In the genomic region with DNA sequence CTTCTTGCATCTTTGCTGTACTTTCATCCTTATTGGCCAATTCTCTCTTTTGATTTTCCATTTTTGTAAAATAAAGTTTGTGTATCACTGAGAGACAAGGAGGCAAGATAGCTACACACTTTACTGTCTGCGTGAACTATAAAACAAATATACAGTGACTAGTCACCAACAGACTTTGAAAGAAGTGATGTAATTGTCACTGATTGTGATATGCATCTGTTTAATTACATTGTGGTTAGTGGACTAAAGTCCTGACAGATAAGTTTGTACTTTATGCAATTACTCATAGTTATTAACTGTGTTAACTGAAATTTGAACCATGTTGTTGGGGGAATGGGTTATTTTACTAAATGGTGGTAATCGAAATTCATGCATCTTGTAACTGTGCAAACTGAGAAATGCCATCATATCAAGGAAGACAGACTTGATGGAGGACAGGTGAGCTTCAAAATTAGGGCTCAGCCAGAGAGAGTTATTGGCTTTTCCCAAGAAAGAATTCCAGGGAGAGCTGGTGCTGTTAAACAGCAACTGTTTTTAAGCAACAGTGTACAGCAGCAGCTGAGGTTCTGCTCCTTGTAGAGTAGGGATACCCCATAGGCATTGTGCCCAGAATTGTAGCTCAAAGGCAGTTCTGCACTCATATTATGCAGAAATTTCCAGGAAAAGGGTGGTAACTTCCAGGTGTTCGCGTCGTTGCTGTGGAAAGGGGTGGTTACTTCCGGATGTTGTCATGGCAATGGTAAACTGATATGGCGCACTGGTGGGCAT, we compare ENCODE assay signal across 1 cellular context.
TF ChIP-seq lines count a peak whose summit lies in the region.

No MANE protein-coding gene starts in this region.

TF ChIP-seq in K562, 482 proteins besides CTCF, POLR2A, EP300 and RAD21 (continued from another document):
- TF ChIP-seq, protein P1, sequence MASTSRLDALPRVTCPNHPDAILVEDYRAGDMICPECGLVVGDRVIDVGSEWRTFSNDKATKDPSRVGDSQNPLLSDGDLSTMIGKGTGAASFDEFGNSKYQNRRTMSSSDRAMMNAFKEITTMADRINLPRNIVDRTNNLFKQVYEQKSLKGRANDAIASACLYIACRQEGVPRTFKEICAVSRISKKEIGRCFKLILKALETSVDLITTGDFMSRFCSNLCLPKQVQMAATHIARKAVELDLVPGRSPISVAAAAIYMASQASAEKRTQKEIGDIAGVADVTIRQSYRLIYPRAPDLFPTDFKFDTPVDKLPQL (IDR thresholded peaks at IDR 0.05; ENCODE audit: extremely low read depth, insufficient read length): no peak
- TF ChIP-seq ETS2 (tag; IDR thresholded peaks at IDR 0.05; ENCODE audit: borderline replicate concordance, poor library complexity, severe bottlenecking) (no peak), MCM7 (IDR thresholded peaks at IDR 0.05) (peak in 1 of 2 experiments; percentile 71; a peak in 1 of 4 replicates), STAT5A (IDR thresholded peaks at IDR 0.05; ENCODE audit: borderline replicate concordance, low read length) (peak; percentile 90), CEBPG (CRISPR knock-in tag; IDR thresholded peaks at IDR 0.05) (peak; percentile 49; the same call in 1 of the 2 replicates), CEBPG (tag; conservative IDR thresholded peaks at IDR 0.05 in 1 of 2, IDR thresholded peaks at IDR 0.05 in 1 of 2) (peak; percentile 84 to 93), ZBTB49 (CRISPR knock-in tag; IDR thresholded peaks at IDR 0.05; ENCODE audit: borderline replicate concordance) (no peak), KLF16 (IDR thresholded peaks at IDR 0.05) (no peak), SIN3A (IDR thresholded peaks at IDR 0.05; ENCODE audit: borderline replicate concordance in 2 of 2, control insufficient read depth in 1 of 2, low read depth in 2 of 2, low read length in 2 of 2) (peak in 1 of 2 experiments; percentile 13; a peak in 1 of 4 replicates), ARNT (IDR thresholded peaks at IDR 0.05) (peak in 1 of 2 experiments; percentile 61; a peak in 2 of 4 replicates), HNRNPLL (IDR thresholded peaks at IDR 0.05; ENCODE audit: low read depth, low read length, poor library complexity, severe bottlenecking) (no peak), ZNF184 (CRISPR knock-in tag; IDR thresholded peaks at IDR 0.05) (no peak), ZBTB5 (IDR thresholded peaks at IDR 0.05) (no peak)
- TF ChIP-seq, protein P2, sequence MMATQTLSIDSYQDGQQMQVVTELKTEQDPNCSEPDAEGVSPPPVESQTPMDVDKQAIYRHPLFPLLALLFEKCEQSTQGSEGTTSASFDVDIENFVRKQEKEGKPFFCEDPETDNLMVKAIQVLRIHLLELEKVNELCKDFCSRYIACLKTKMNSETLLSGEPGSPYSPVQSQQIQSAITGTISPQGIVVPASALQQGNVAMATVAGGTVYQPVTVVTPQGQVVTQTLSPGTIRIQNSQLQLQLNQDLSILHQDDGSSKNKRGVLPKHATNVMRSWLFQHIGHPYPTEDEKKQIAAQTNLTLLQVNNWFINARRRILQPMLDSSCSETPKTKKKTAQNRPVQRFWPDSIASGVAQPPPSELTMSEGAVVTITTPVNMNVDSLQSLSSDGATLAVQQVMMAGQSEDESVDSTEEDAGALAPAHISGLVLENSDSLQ (IDR thresholded peaks at IDR 0.05): peak; percentile 65
- TF ChIP-seq, protein P3, sequence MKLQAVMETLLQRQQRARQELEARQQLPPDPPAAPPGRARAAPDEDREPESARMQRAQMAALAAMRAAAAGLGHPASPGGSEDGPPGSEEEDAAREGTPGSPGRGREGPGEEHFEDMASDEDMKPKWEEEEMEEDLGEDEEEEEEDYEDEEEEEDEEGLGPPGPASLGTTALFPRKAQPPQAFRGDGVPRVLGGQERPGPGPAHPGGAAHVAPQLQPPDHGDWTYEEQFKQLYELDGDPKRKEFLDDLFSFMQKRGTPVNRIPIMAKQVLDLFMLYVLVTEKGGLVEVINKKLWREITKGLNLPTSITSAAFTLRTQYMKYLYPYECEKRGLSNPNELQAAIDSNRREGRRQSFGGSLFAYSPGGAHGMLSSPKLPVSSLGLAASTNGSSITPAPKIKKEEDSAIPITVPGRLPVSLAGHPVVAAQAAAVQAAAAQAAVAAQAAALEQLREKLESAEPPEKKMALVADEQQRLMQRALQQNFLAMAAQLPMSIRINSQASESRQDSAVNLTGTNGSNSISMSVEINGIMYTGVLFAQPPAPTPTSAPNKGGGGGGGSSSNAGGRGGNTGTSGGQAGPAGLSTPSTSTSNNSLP (IDR thresholded peaks at IDR 0.05; ENCODE audit: borderline replicate concordance, low read depth, low read length): peak; percentile 70; the same call in 1 of the 2 replicates
- TF ChIP-seq, protein P4, sequence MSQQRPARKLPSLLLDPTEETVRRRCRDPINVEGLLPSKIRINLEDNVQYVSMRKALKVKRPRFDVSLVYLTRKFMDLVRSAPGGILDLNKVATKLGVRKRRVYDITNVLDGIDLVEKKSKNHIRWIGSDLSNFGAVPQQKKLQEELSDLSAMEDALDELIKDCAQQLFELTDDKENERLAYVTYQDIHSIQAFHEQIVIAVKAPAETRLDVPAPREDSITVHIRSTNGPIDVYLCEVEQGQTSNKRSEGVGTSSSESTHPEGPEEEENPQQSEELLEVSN (IDR thresholded peaks at IDR 0.05; ENCODE audit: borderline replicate concordance in 1 of 2, extremely low read depth in 1 of 2, insufficient read depth in 1 of 2, insufficient read length in 1 of 2, low read depth in 1 of 2, low read length in 1 of 2, poor library complexity in 1 of 2, severe bottlenecking in 1 of 2): no peak
